8 cellular contexts compared by ENCODE assay signal in the genomic region with DNA sequence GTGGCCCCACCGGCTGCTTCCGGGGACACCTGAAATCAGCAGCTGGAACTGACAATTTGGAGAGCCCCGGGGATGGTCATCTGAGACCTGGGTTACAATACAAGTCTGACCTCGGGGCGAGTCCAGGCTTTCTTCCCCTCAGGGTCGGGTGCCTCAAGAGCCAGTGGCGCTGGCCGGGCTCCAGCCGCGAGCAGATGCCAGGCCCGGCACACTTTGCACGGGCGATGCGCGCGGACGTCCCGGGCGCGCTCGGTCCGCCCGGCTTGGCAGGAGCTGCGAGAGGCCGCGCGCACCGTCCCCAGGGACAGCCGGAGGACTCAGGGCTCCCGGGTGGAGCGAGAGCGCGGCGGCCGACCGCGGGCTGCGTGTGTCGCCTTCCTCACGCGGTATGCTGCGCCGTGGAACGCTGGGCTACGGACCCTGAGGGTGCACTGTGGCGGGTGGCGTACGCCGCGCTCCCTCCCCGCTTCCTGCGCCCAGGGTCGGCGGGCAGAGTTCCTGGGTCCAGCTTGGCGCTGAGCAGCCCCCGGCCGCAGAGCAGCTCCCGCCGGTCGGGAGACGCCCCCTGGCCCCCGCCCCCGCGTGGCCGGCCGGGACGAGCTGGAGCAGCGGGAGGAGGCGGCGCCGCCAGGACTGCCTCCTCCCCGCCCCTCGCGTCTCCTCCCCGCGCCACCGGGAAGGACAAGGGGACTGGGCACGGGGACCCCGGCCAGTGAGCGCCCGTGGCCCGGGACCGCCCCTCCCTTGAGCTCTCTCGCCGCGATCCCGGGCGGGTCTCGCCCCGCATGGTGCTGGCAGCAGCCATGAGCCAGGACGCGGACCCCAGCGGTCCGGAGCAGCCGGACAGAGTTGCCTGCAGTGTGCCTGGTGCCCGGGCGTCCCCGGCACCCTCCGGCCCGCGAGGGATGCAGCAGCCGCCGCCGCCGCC. TPM values are rescaled to one million over a fixed set of nuclear protein-coding genes. Genes with fewer than 3 reads are reported as not detected.
A peak's percentile ranks its signal among the peaks of the same experiment; 100 is the strongest.
DNase-seq lines count a peak whose midpoint lies in the region; ATAC-seq and TF ChIP-seq lines count a peak whose summit lies in the region.

A gene (plus strand): TSS at position 667 of the 928 bp plus-strand sequence. CDS start 119 bp downstream, at position 786.

- CTCF ChIA-PET in Caco-2 (lab: Charles Lee): interaction anchor here (1.0 kb wide), 1 partner anchor 28 kb away, joined by 6 read pairs; no protein-coding TSS in a partner anchor
- CTCF ChIA-PET in HEK293T (lab: Yijun Ruan, JAX): interaction anchor here (0.6 to 1.1 kb wide), 3 partner anchors 15 to 30 kb away, joined by 3 read pairs; no protein-coding TSS in a partner anchor
- CTCF ChIA-PET in naive thymus-derived CD4-positive, alpha-beta T cell (lab: Charles Lee): no interaction called here

- H3K9me3 ChIP-seq in Caco-2: no peaks in the 10 kb centered on the region
- H3K9me3 ChIP-seq in naive thymus-derived CD4-positive, alpha-beta T cell (ENCODE audit: control insufficient read depth in 2 of 3, low read length in 3 of 3): no peaks in the 10 kb centered on the region

- peaks cover 12% of the 10 kb centered on the region for H3K4me1 ChIP-seq in Caco-2
- H3K4me1 ChIP-seq in naive thymus-derived CD4-positive, alpha-beta T cell (ENCODE audit: control insufficient read depth in 2 of 2, insufficient read depth in 2 of 2, low read length in 2 of 2): peaks cover 10 to 14% of the 10 kb centered on the region in 2 donors

- H3K27ac ChIP-seq in naive thymus-derived CD4-positive, alpha-beta T cell (ENCODE audit: low read depth, low read length): no peak within 1 kb of the TSS

- DNase-seq in Caco-2 (peak in 1 of 2 experiments; percentile 57), HEK293T (ENCODE audit: extremely low spot score) (peak; percentile 63), NCI-H1694 treated with DMSO at 0.1 percent for 48 hours (lab: John Stamatoyannopoulos, UW) (no peak), COR-L47 (lab: John Stamatoyannopoulos, UW) (no peak)
- peak; percentile 70 for DNase-seq in activated CD4-positive, alpha-beta T cell treated with anti-CD3 and anti-CD28 coated beads, Interleukin-2, amount 10 ng/mL, durations not matched to agents 24 days and 14 days
- DNase-seq in naive thymus-derived CD4-positive, alpha-beta T cell: peak in 8 of 9 donors; percentile 11 to 35 (median 19)

- peak within 1 kb of the TSS; percentile 52 for H3K4me3 Mint-ChIP-seq in Caco-2 (ENCODE audit: unreplicated experiment)
- H3K4me3 Mint-ChIP-seq in activated CD4-positive, alpha-beta T cell treated with anti-CD3 and anti-CD28 coated beads, Interleukin-2, amount 10 ng/mL, durations not matched to agents 24 days and 14 days: peak within 1 kb of the TSS; percentile 86
- peak within 1 kb of the TSS; percentile 68 to 87 (median 80) for H3K4me3 Mint-ChIP-seq in naive thymus-derived CD4-positive, alpha-beta T cell

- TF ChIP-seq CTCF in Caco-2 (IDR thresholded peaks at IDR 0.05; ENCODE audit: insufficient read depth in 1 of 2, low read depth in 1 of 2, low read length in 1 of 2, severe bottlenecking in 1 of 2, unreplicated experiment in 1 of 2): no peak

- H3K36me3 ChIP-seq in Caco-2 (ENCODE audit: control insufficient read depth, insufficient read depth, low read length): no peaks in the 10 kb centered on the region
- H3K36me3 ChIP-seq in naive thymus-derived CD4-positive, alpha-beta T cell (ENCODE audit: control insufficient read depth in 2 of 3, insufficient read depth in 3 of 3, low read length in 3 of 3): peaks cover 0 to 3% (median 0%) of the 10 kb centered on the region in 3 experiments

- intact Hi-C loops in Caco-2 (cut with micrococcal nuclease; ENCODE audit: unreplicated experiment): no loop called here
- intact Hi-C loops in activated CD4-positive, alpha-beta T cell treated with anti-CD3 and anti-CD28 coated beads, Interleukin-2, amount 10 ng/mL, durations not matched to agents 24 days and 14 days (cut with micrococcal nuclease): loop anchor here (10.0 kb wide), 1 partner anchor 431 kb away; a partner anchor contains a TSS
- intact Hi-C loops in naive thymus-derived CD4-positive, alpha-beta T cell (cut with micrococcal nuclease): loop anchor here in 1 of 2 donors (2.0 kb wide), 1 partner anchor 29 kb away; no protein-coding TSS in a partner anchor

- peaks cover 2% of the 10 kb centered on the region for H3K27me3 ChIP-seq in Caco-2 (replicated peaks; ENCODE audit: control insufficient read depth, insufficient read depth, low read length)
- peaks cover 0 to 23% of the 10 kb centered on the region in 2 donors for H3K27me3 ChIP-seq in naive thymus-derived CD4-positive, alpha-beta T cell (ENCODE audit: control insufficient read depth in 2 of 2, insufficient read depth in 2 of 2, low read length in 2 of 2)

- no TSS peak for BruUV-seq in Caco-2 (replicated peaks; lab: Mats Ljungman, UMichigan)

- peak within 1 kb of the TSS; percentile 44 for H3K4me3 ChIP-seq in Caco-2 (ENCODE audit: low read depth, low read length)
- H3K4me3 ChIP-seq in naive thymus-derived CD4-positive, alpha-beta T cell (ENCODE audit: low read length): peak within 1 kb of the TSS; percentile 47

- no peaks in the 10 kb centered on the region for H3K36me3 Mint-ChIP-seq in Caco-2 (ENCODE audit: insufficient read depth, unreplicated experiment)
- H3K36me3 Mint-ChIP-seq in activated CD4-positive, alpha-beta T cell treated with anti-CD3 and anti-CD28 coated beads, Interleukin-2, amount 10 ng/mL, durations not matched to agents 24 days and 14 days (ENCODE audit: low read depth): peaks cover 2% of the 10 kb centered on the region
- no peaks in the 10 kb centered on the region for H3K36me3 Mint-ChIP-seq in naive thymus-derived CD4-positive, alpha-beta T cell

- ATAC-seq in esophagus mucosa: peak; percentile 54
- ATAC-seq in naive thymus-derived CD4-positive, alpha-beta T cell: peak; percentile 55
- ATAC-seq in GM21526 (IDR thresholded peaks at IDR 0.05; ENCODE audit: low FRiP score, unreplicated experiment): no peak

- POLR2A ChIA-PET in Caco-2 (lab: Charles Lee) (no interaction called here), HEK293T (lab: Yijun Ruan, JAX) (interaction anchor here (1.1 to 2.1 kb wide), 4 partner anchors 24 to 155 kb away, joined by 3 to 9 read pairs (median 4); no protein-coding TSS in a partner anchor)
- POLR2A ChIA-PET in naive thymus-derived CD4-positive, alpha-beta T cell (lab: Charles Lee): no interaction called here

- H3K27ac Mint-ChIP-seq in Caco-2 (ENCODE audit: unreplicated experiment): no peak within 1 kb of the TSS
- peak within 1 kb of the TSS; percentile 28 for H3K27ac Mint-ChIP-seq in activated CD4-positive, alpha-beta T cell treated with anti-CD3 and anti-CD28 coated beads, Interleukin-2, amount 10 ng/mL, durations not matched to agents 24 days and 14 days
- H3K27ac Mint-ChIP-seq in naive thymus-derived CD4-positive, alpha-beta T cell: peak within 1 kb of the TSS in 1 of 9 donors; percentile 38

- peaks cover 18% of the 10 kb centered on the region for H3K27me3 Mint-ChIP-seq in Caco-2 (ENCODE audit: insufficient read depth, unreplicated experiment)
- H3K27me3 Mint-ChIP-seq in activated CD4-positive, alpha-beta T cell treated with anti-CD3 and anti-CD28 coated beads, Interleukin-2, amount 10 ng/mL, durations not matched to agents 24 days and 14 days: peaks cover 71% of the 10 kb centered on the region
- H3K27me3 Mint-ChIP-seq in naive thymus-derived CD4-positive, alpha-beta T cell: peaks cover 51 to 79% (median 64%) of the 10 kb centered on the region in 5 donors

- no peaks in the 10 kb centered on the region for H3K9me3 Mint-ChIP-seq in Caco-2 (ENCODE audit: unreplicated experiment)
- no peaks in the 10 kb centered on the region for H3K9me3 Mint-ChIP-seq in activated CD4-positive, alpha-beta T cell treated with anti-CD3 and anti-CD28 coated beads, Interleukin-2, amount 10 ng/mL, durations not matched to agents 24 days and 14 days
- H3K9me3 Mint-ChIP-seq in naive thymus-derived CD4-positive, alpha-beta T cell: peaks cover 0 to 3% (median 0%) of the 10 kb centered on the region in 11 donors

- peaks cover 23% of the 10 kb centered on the region for H3K4me1 Mint-ChIP-seq in Caco-2 (ENCODE audit: low read depth, unreplicated experiment)
- peaks cover 15% of the 10 kb centered on the region for H3K4me1 Mint-ChIP-seq in activated CD4-positive, alpha-beta T cell treated with anti-CD3 and anti-CD28 coated beads, Interleukin-2, amount 10 ng/mL, durations not matched to agents 24 days and 14 days
- peaks cover 10 to 36% (median 25%) of the 10 kb centered on the region in 7 donors for H3K4me1 Mint-ChIP-seq in naive thymus-derived CD4-positive, alpha-beta T cell

TF ChIP-seq in HEK293T, 16 proteins besides CTCF, POLR2A, EP300 and RAD21:
- TF ChIP-seq FOXA1 (IDR thresholded peaks at IDR 0.05) (no peak), CTBP1 (IDR thresholded peaks at IDR 0.05; ENCODE audit: borderline replicate concordance) (no peak), SP1 (IDR thresholded peaks at IDR 0.05) (no peak), FOXM1 (IDR thresholded peaks at IDR 0.05; ENCODE audit: borderline replicate concordance) (no peak; the same call in 1 of the 2 replicates), NFRKB (IDR thresholded peaks at IDR 0.05) (no peak), LEF1 (IDR thresholded peaks at IDR 0.05; ENCODE audit: borderline replicate concordance) (no peak), ZNF384 (IDR thresholded peaks at IDR 0.05) (no peak), ELF4 (IDR thresholded peaks at IDR 0.05) (no peak), FOXK2 (IDR thresholded peaks at IDR 0.05) (no peak), TARDBP (IDR thresholded peaks at IDR 0.05) (no peak), HDGF (IDR thresholded peaks at IDR 0.05; ENCODE audit: borderline replicate concordance) (no peak), SUZ12 (IDR thresholded peaks at IDR 0.05) (no peak), ARNT (IDR thresholded peaks at IDR 0.05) (no peak), L3MBTL2 (conservative IDR thresholded peaks at IDR 0.05) (no peak), BHLHE40 (IDR thresholded peaks at IDR 0.05; ENCODE audit: borderline replicate concordance) (no peak)
- TF ChIP-seq, protein P1, sequence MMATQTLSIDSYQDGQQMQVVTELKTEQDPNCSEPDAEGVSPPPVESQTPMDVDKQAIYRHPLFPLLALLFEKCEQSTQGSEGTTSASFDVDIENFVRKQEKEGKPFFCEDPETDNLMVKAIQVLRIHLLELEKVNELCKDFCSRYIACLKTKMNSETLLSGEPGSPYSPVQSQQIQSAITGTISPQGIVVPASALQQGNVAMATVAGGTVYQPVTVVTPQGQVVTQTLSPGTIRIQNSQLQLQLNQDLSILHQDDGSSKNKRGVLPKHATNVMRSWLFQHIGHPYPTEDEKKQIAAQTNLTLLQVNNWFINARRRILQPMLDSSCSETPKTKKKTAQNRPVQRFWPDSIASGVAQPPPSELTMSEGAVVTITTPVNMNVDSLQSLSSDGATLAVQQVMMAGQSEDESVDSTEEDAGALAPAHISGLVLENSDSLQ (IDR thresholded peaks at IDR 0.05): no peak

RNA-seq across cellular contexts. Expression of the gene that starts here (rescaled TPM):
- total RNA-seq in Caco-2 (2022) (0.35 and 0.36 TPM in 2 replicates), esophagus mucosa (3.1 TPM)
- total RNA-seq in activated CD4-positive, alpha-beta T cell treated with anti-CD3 and anti-CD28 coated beads, Interleukin-2, amount 10 ng/mL, durations not matched to agents 24 days and 14 days: 0.05 TPM in 1 of 2 replicates, not detected in the other
- total RNA-seq in naive thymus-derived CD4-positive, alpha-beta T cell: 1 to 10 TPM in 2 of 5 experiments, under 1 TPM in 3; 0.16 to 1.7 (median 0.40) TPM
- under 1 TPM in 1 of 2 donors, not detected in 1; 0.18 TPM for polyA plus RNA-seq in naive thymus-derived CD4-positive, alpha-beta T cell

Comparison
In these comparisons a context has a peak if more than half of its experiments do, and no peak if none do; other contexts are left out.
1. Peak in DNase-seq in activated CD4-positive, alpha-beta T cell treated with anti-CD3 and anti-CD28 coated beads, Interleukin-2, amount 10 ng/mL, durations not matched to agents 24 days and 14 days; RNA of the gene not detected or under 1 TPM.
2. DNase-seq: peak in HEK293T (single experiment) and naive thymus-derived CD4-positive, alpha-beta T cell (8 of 9); none in NCI-H1694 treated with DMSO at 0.1 percent for 48 hours (single experiment) and COR-L47 (single experiment).
3. Peak in every context shown above with its lines, with median percentiles within 50 percentile points of each other: H3K4me3 Mint-ChIP-seq.